8 cellular contexts compared by ENCODE assay signal in the genomic region with DNA sequence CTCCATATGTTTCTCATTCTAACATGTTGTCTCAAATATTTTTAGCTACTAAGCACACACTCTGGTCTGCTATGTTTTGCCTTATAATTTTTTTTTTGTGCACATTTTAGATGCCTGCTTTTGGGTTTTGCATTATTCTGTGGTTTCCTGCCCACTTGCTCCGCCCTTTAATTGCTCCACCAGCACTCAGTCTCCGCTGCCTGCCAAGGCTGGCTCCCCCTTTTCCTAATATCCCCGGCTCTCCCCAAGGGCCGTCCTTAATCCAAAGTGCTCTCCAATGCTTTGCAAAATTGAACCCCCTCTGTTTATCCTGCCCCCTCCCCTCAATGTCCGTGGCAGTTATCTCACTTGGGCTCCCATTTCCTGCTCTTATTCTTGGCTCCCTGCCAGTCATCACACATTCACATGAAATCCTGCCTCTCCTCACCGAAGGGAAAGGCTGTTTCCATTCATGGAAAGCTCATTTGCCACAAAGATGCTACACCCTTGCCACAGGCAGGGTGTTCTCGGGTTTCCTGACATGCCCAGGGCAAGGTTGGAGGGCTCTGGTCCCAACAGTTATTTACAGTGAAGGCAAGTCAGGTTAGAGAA.
DNase-seq lines count a peak whose midpoint lies in the region; ATAC-seq lines count a peak whose summit lies in the region.

No MANE protein-coding gene starts in this region.

- DNase-seq in NCI-H526 (lab: John Stamatoyannopoulos, UW) (peak; percentile 21 to 23), NCI-H526 treated with DMSO at 0.1 percent for 48 hours (lab: John Stamatoyannopoulos, UW) (no peak), NCI-H345 (lab: John Stamatoyannopoulos, UW) (peak; percentile 98), dermis microvascular lymphatic vessel endothelial cell (ENCODE audit: low read depth in 2 of 2) (peak; percentile 89 to 95), pulmonary artery endothelial cell (ENCODE audit: low read depth, low spot score) (peak; percentile 53), putamen (ENCODE audit: low spot score) (no peak), 8988T (no peak)

- no peak for ATAC-seq in HG03571 (IDR thresholded peaks at IDR 0.05; ENCODE audit: unreplicated experiment)

Comparison
In these comparisons a context has a peak if more than half of its experiments do, and no peak if none do; other contexts are left out.
1. DNase-seq: peak in NCI-H526 (2 of 2), NCI-H345 (single experiment), dermis microvascular lymphatic vessel endothelial cell (2 of 2) and pulmonary artery endothelial cell (single experiment); none in NCI-H526 treated with DMSO at 0.1 percent for 48 hours (single experiment), putamen (single experiment) and 8988T (single experiment).